8 cellular contexts compared by ENCODE assay signal in genomic region chr14:21136024-21136423, GRCh38. TPM values are rescaled to one million over a fixed set of nuclear protein-coding genes. Genes with fewer than 3 reads are reported as not detected.
DNase-seq lines count a peak whose midpoint lies in the region; ATAC-seq and TF ChIP-seq lines count a peak whose summit lies in the region.

No MANE protein-coding gene starts in this region.

- DNase-seq in DMS 273 treated with DMSO at 0.1 percent for 48 hours (lab: John Stamatoyannopoulos, UW) (peak; percentile 12), left kidney (ENCODE audit: low read depth, low spot score) (peak; percentile 12), OCI-M2 (lab: John Stamatoyannopoulos, UW; ENCODE audit: unreplicated experiment) (no peak)
- DNase-seq in Jurkat, Clone E6-1 (ENCODE audit: low read depth, low spot score), result peak; percentile 20

- no peak overlapping the region for H3K4me3 ChIP-seq in Jurkat, Clone E6-1 (ENCODE audit: low read length)
- no peak overlapping the region for H3K4me3 ChIP-seq in WI38 (ENCODE audit: low read depth, low read length)

- peak; percentile 52; the same call in 1 of the 2 replicates for TF ChIP-seq CTCF in WI38 (IDR thresholded peaks at IDR 0.05; ENCODE audit: low read depth, low read length)

- ATAC-seq in HG02623 (IDR thresholded peaks at IDR 0.05; ENCODE audit: unreplicated experiment), result no peak
- no peak for ATAC-seq in GM21390 (IDR thresholded peaks at IDR 0.05; ENCODE audit: unreplicated experiment)
- no peak for ATAC-seq in GM18909 (IDR thresholded peaks at IDR 0.05; ENCODE audit: poor library complexity, unreplicated experiment)

RNA-seq across cellular contexts. Expression of gene OR5AU1, which starts 19.8 kb away (rescaled TPM):
- polyA plus RNA-seq in Jurkat, Clone E6-1 (2012; ENCODE audit: insufficient read depth, insufficient read length), result not detected

RNA-seq across cellular contexts. Expression of gene TMEM253, which starts 35.2 kb away (rescaled TPM):
- not detected for polyA plus RNA-seq in Jurkat, Clone E6-1 (2012; ENCODE audit: insufficient read depth, insufficient read length)

RNA-seq across cellular contexts. Expression of gene ZNF219, which starts 37.6 kb away (rescaled TPM):
- polyA plus RNA-seq in Jurkat, Clone E6-1 (2012; ENCODE audit: insufficient read depth, insufficient read length), result 27.1 TPM
